In genomic region chr1:15849775-15850449, GRCh38 we compare ENCODE assay signal across 8 cellular contexts. TPM values are rescaled to one million over a fixed set of nuclear protein-coding genes. Genes with fewer than 3 reads are reported as not detected.
DNase-seq lines count a peak whose midpoint lies in the region; ATAC-seq and TF ChIP-seq lines count a peak whose summit lies in the region.

No MANE protein-coding gene starts in this region.

- H3K4me1 Mint-ChIP-seq in Calu3 (ENCODE audit: low read depth, unreplicated experiment): no peaks in the 10 kb centered on the region
- H3K4me1 Mint-ChIP-seq in activated naive CD8-positive, alpha-beta T cell treated with anti-CD3 and anti-CD28 coated beads, Interleukin-2, amount 10 ng/mL, durations not matched to agents 7 days and 5 days: peaks cover 40% of the 10 kb centered on the region

- CTCF ChIA-PET in Calu3 (lab: Charles Lee) (interaction anchor here (1.0 kb wide), 1 partner anchor 51 kb away, joined by 10 read pairs; no protein-coding TSS in a partner anchor), PC-9 (lab: Charles Lee) (no interaction called here)

- intact Hi-C loops in Calu3 (cut with micrococcal nuclease; ENCODE audit: unreplicated experiment) (loop anchor here (5.0 kb wide), 2 partner anchors 52 to 53 kb away; no protein-coding TSS in a partner anchor), PC-9 (cut with micrococcal nuclease; ENCODE audit: unreplicated experiment) (loop anchor here (1.0 to 5.0 kb wide), 4 partner anchors 37 to 74 kb away; no protein-coding TSS in a partner anchor), psoas muscle (cut with DNase I) (loop anchor here (5.0 kb wide), 2 partner anchors 37 to 52 kb away; no protein-coding TSS in a partner anchor)

- POLR2A ChIA-PET in PC-9 (lab: Charles Lee; ENCODE audit: unreplicated experiment): interaction anchor here (0.7 kb wide), 1 partner anchor 27 kb away, joined by 3 read pairs; no protein-coding TSS in a partner anchor
- POLR2A ChIA-PET in activated naive CD8-positive, alpha-beta T cell treated with anti-CD3 and anti-CD28 coated beads, Interleukin-2, amount 10 ng/mL, durations not matched to agents 7 days and 5 days (lab: Charles Lee): interaction anchor here (1.1 to 6.8 kb wide), 3 partner anchors 8 to 18 kb away, joined by 3 to 159 read pairs (median 105); no protein-coding TSS in a partner anchor

- ATAC-seq in activated naive CD8-positive, alpha-beta T cell treated with anti-CD3 and anti-CD28 coated beads, Interleukin-2, amount 10 ng/mL, durations not matched to agents 7 days and 5 days (ENCODE audit: low read depth): no peak
- ATAC-seq in psoas muscle (no peak), GM18861 (IDR thresholded peaks at IDR 0.05; ENCODE audit: unreplicated experiment) (no peak), GM18505 (IDR thresholded peaks at IDR 0.05; ENCODE audit: unreplicated experiment) (no peak)

- H3K4me3 Mint-ChIP-seq in Calu3 (ENCODE audit: low read depth, unreplicated experiment): peak overlapping the region; percentile 90
- peak overlapping the region; percentile 98 for H3K4me3 Mint-ChIP-seq in activated naive CD8-positive, alpha-beta T cell treated with anti-CD3 and anti-CD28 coated beads, Interleukin-2, amount 10 ng/mL, durations not matched to agents 7 days and 5 days

- H3K9me3 Mint-ChIP-seq in Calu3 (ENCODE audit: low read depth, unreplicated experiment): no peaks in the 10 kb centered on the region
- no peaks in the 10 kb centered on the region for H3K9me3 Mint-ChIP-seq in activated naive CD8-positive, alpha-beta T cell treated with anti-CD3 and anti-CD28 coated beads, Interleukin-2, amount 10 ng/mL, durations not matched to agents 7 days and 5 days

- peaks cover 16% of the 10 kb centered on the region for H4K20me1 ChIP-seq in KMS-11 (ENCODE audit: insufficient read depth)
- H4K20me1 ChIP-seq in PC-9 (ENCODE audit: insufficient read depth): peaks cover 12% of the 10 kb centered on the region
- H4K20me1 ChIP-seq in hepatocyte (ENCODE audit: insufficient read depth, poor library complexity, severe bottlenecking): peaks cover 16% of the 10 kb centered on the region

- H3K27ac ChIP-seq in KMS-11 (peak overlapping the region; percentile 88), PC-9 (peak overlapping the region; percentile 90), hepatocyte (peak overlapping the region; percentile 98), psoas muscle (peak overlapping the region; percentile 99)

- H2AFZ ChIP-seq in KMS-11 (ENCODE audit: low read depth) (0 out of 2 replicates have a peak overlapping the region, but pooled peaks have one; percentile 23), PC-9 (peak overlapping the region; percentile 73), hepatocyte (peak overlapping the region; percentile 39)

- no peaks in the 10 kb centered on the region for H3K9me2 ChIP-seq in PC-9 (ENCODE audit: insufficient read depth)
- no peaks in the 10 kb centered on the region for H3K9me2 ChIP-seq in hepatocyte (replicated peaks; ENCODE audit: insufficient read depth)

- peaks cover 23% of the 10 kb centered on the region; the same call in 1 of the 2 replicates for H3F3A ChIP-seq in PC-9 (ENCODE audit: insufficient read depth, low read depth)

- H3K9me3 ChIP-seq in PC-9 (ENCODE audit: insufficient read depth, low read depth) (no peaks in the 10 kb centered on the region), hepatocyte (ENCODE audit: low read depth) (no peaks in the 10 kb centered on the region), psoas muscle (no peaks in the 10 kb centered on the region)

- H3K27me3 Mint-ChIP-seq in Calu3 (ENCODE audit: unreplicated experiment): no peaks in the 10 kb centered on the region
- no peaks in the 10 kb centered on the region for H3K27me3 Mint-ChIP-seq in activated naive CD8-positive, alpha-beta T cell treated with anti-CD3 and anti-CD28 coated beads, Interleukin-2, amount 10 ng/mL, durations not matched to agents 7 days and 5 days

- H3K4me2 ChIP-seq in KMS-11 (peak overlapping the region; percentile 91), PC-9 (peak overlapping the region; percentile 95), hepatocyte (peak overlapping the region; percentile 86)

- peak overlapping the region; percentile 80 for H3K9ac ChIP-seq in KMS-11

- H3K79me2 ChIP-seq in KMS-11 (ENCODE audit: insufficient read depth, low read depth) (peaks cover 76% of the 10 kb centered on the region), PC-9 (ENCODE audit: low read depth) (peaks cover 87% of the 10 kb centered on the region), hepatocyte (peaks cover 84% of the 10 kb centered on the region)

- 1% methylated on average over 16 of the region's 16 CpGs for WGBS in hepatocyte (ENCODE audit: low lambda C conversion rate, missing lambda C conversion rate)
- 0 to 2% (median 2%) methylated on average over 16 of the region's 16 CpGs for WGBS in psoas muscle, 3 donors

- peaks cover 59% of the 10 kb centered on the region for H3K4me1 ChIP-seq in KMS-11 (ENCODE audit: low read depth, poor library complexity, severe bottlenecking)
- peaks cover 20% of the 10 kb centered on the region for H3K4me1 ChIP-seq in PC-9 (replicated peaks; ENCODE audit: insufficient read depth)
- H3K4me1 ChIP-seq in hepatocyte (ENCODE audit: insufficient read depth): peaks cover 33% of the 10 kb centered on the region
- H3K4me1 ChIP-seq in psoas muscle: peaks cover 53% of the 10 kb centered on the region

- peaks cover 34% of the 10 kb centered on the region for H3K36me3 Mint-ChIP-seq in Calu3 (ENCODE audit: insufficient read depth, unreplicated experiment)
- H3K36me3 Mint-ChIP-seq in activated naive CD8-positive, alpha-beta T cell treated with anti-CD3 and anti-CD28 coated beads, Interleukin-2, amount 10 ng/mL, durations not matched to agents 7 days and 5 days: peaks cover 3% of the 10 kb centered on the region

- TF ChIP-seq CTCF in Calu3 (IDR thresholded peaks at IDR 0.05; ENCODE audit: unreplicated experiment) (no peak), KMS-11 (conservative IDR thresholded peaks at IDR 0.05; ENCODE audit: low read depth, low read length) (no peak), PC-9 (conservative IDR thresholded peaks at IDR 0.05) (no peak), hepatocyte (IDR thresholded peaks at IDR 0.05; ENCODE audit: poor library complexity) (no peak), psoas muscle (IDR thresholded peaks at IDR 0.05) (no peak)

- peak overlapping the region; percentile 87 for H3K27ac Mint-ChIP-seq in Calu3 (ENCODE audit: unreplicated experiment)
- H3K27ac Mint-ChIP-seq in activated naive CD8-positive, alpha-beta T cell treated with anti-CD3 and anti-CD28 coated beads, Interleukin-2, amount 10 ng/mL, durations not matched to agents 7 days and 5 days: peak overlapping the region; percentile 97

- H3K4me3 ChIP-seq in KMS-11 (IDR thresholded peaks at IDR 0.05; ENCODE audit: insufficient read depth, low read depth, low read length): peak overlapping the region; percentile 86
- peak overlapping the region; percentile 95 for H3K4me3 ChIP-seq in PC-9
- H3K4me3 ChIP-seq in hepatocyte: peak overlapping the region; percentile 92
- H3K4me3 ChIP-seq in psoas muscle: peak overlapping the region; percentile 95

- BruUV-seq in Calu3 (replicated peaks; lab: Mats Ljungman, UMichigan) (no TSS peak), PC-9 (replicated peaks; lab: Mats Ljungman, UMichigan) (no TSS peak)

- H3K36me3 ChIP-seq in KMS-11 (ENCODE audit: insufficient read depth) (no peaks in the 10 kb centered on the region), PC-9 (ENCODE audit: low read depth) (no peaks in the 10 kb centered on the region), hepatocyte (replicated peaks; ENCODE audit: insufficient read depth, low read depth) (no peaks in the 10 kb centered on the region), psoas muscle (ENCODE audit: insufficient read depth in 1 of 2, low read depth in 1 of 2) (no peaks in the 10 kb centered on the region)

- DNase-seq in Calu3 (peak; percentile 41), PC-9 (peak; percentile 44 to 45), hepatocyte (ENCODE audit: low spot score) (peak; percentile 79), psoas muscle (no peak)
- DNase-seq in activated naive CD8-positive, alpha-beta T cell treated with anti-CD3 and anti-CD28 coated beads, Interleukin-2, amount 10 ng/mL, durations not matched to agents 7 days and 5 days: peak; percentile 40

- no peak for TF ChIP-seq POLR2A in GM18505 (IDR thresholded peaks at IDR 0.05; ENCODE audit: borderline replicate concordance, extremely low read depth, insufficient read depth, insufficient read length)

- no peaks in the 10 kb centered on the region for H3K27me3 ChIP-seq in KMS-11 (ENCODE audit: insufficient read depth, low read depth)
- H3K27me3 ChIP-seq in PC-9 (ENCODE audit: insufficient read depth, low read depth): no peaks in the 10 kb centered on the region
- H3K27me3 ChIP-seq in hepatocyte: no peaks in the 10 kb centered on the region
- H3K27me3 ChIP-seq in psoas muscle (ENCODE audit: insufficient read depth in 3 of 3, low read length in 2 of 3): no peaks in the 10 kb centered on the region

RNA-seq across cellular contexts. Expression of gene SPEN, which starts 2.4 kb away (rescaled TPM):
- total RNA-seq in Calu3 (2022) (48.3 and 53.6 TPM in 2 replicates), PC-9 (2021) (44.9 and 46.8 TPM in 2 replicates), hepatocyte (23.7 and 25.9 TPM in 2 replicates), psoas muscle (10 to 100 TPM; 38.3 to 46.5 (median 44.7) TPM)
- 10 to 100 TPM; 68.8 to 69.8 TPM for total RNA-seq in activated naive CD8-positive, alpha-beta T cell treated with anti-CD3 and anti-CD28 coated beads, Interleukin-2, amount 10 ng/mL, durations not matched to agents 7 days and 5 days
- polyA plus RNA-seq in hepatocyte (22.7 and 24.3 TPM in 2 replicates), psoas muscle (10 to 100 TPM; 10.2 to 35.2 (median 13.0) TPM)

RNA-seq across cellular contexts. Expression of gene UQCRHL, which starts 42.5 kb away (rescaled TPM):
- total RNA-seq in Calu3 (2022) (3.3 and 3.6 TPM in 2 replicates), PC-9 (2021) (4.9 and 5.1 TPM in 2 replicates), hepatocyte (2.0 and 2.6 TPM in 2 replicates), psoas muscle (1 to 10 TPM in 3 of 4 donors, under 1 TPM in 1; 0.97 to 2.8 (median 2.2) TPM)
- total RNA-seq in activated naive CD8-positive, alpha-beta T cell treated with anti-CD3 and anti-CD28 coated beads, Interleukin-2, amount 10 ng/mL, durations not matched to agents 7 days and 5 days: 1 to 10 TPM; 1.8 to 1.9 TPM
- polyA plus RNA-seq in hepatocyte (1.0 and 1.8 TPM in 2 replicates), psoas muscle (1 to 10 TPM; 2.9 to 7.1 (median 4.8) TPM)

Comparison
In these comparisons a context has a peak if more than half of its experiments do, and no peak if none do; other contexts are left out.
1. DNase-seq: peak in Calu3 (single experiment), PC-9 (2 of 2), activated naive CD8-positive, alpha-beta T cell treated with anti-CD3 and anti-CD28 coated beads, Interleukin-2, amount 10 ng/mL, durations not matched to agents 7 days and 5 days (single experiment) and hepatocyte (single experiment); none in psoas muscle (0 of 2).
2. H2AFZ ChIP-seq: peak in every context shown above with its lines; median percentile 73 in PC-9; 39 in hepatocyte; 23 in KMS-11.
3. Peak in every context shown above with its lines, with median percentiles within 50 percentile points of each other: H3K27ac ChIP-seq, H3K4me2 ChIP-seq and H3K4me3 ChIP-seq.